In the genomic region with DNA sequence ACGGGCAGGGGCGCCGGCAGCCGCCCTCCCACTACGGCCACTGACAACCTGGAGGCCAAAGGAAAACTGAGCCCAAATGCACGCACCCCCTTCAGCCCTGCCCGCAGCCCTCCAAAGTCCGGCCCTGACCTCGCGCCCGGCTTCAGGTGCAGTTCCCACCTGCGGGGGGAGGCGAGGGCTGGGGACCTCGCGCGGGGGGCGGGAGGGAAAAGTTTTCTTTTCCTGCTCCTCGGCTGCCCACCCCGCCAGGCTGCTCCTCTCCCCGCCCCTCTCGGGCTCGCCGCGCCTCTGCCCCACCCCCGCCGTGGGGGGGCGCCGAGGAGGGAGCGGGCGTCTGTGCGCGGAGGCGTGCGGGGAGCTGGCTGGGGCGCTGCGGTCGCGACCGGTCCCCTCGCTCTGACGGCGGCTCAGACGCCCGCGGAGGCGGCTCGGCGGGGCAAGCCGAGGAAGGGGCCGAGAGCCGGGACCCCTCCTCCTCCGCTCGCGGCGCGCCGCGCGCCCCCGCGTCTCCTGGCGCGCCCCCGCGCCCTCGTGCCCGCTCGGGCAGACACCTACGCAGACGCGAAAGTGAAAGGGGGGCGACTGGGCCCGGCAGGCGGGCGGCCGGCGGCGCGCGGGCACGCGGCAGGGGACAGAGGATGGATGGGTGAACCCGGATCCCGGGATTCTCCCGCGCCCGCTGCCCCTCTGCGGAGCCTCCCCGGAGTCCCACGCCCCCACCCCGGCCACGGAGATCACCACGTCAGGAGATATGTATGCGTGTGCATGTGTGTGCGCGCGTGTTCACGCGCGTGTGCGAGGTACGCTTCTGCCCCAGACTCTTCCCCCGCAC, we compare ENCODE assay signal across 8 cellular contexts. TPM values are rescaled to one million over a fixed set of nuclear protein-coding genes. Genes with fewer than 3 reads are reported as not detected.
A peak's percentile ranks its signal among the peaks of the same experiment; 100 is the strongest.
DNase-seq lines count a peak whose midpoint lies in the region; ATAC-seq, FAIRE-seq and TF ChIP-seq lines count a peak whose summit lies in the region.

No MANE protein-coding gene starts in this region.

- intact Hi-C loops in K562 (cut with micrococcal nuclease), result no loop called here

- H3K79me2 ChIP-seq in K562 (ENCODE audit: control insufficient read depth, insufficient read depth, low read length), result no peaks in the 10 kb centered on the region

- no peak overlapping the region; the same call in 1 of the 2 replicates for H3K4me2 ChIP-seq in K562 (ENCODE audit: insufficient read depth, low read length)

- DNase-seq in Ammon's horn (ENCODE audit: low spot score) (peak; percentile 64), T-helper 2 cell (peak; percentile 18 to 78 (median 65)), K562 (ENCODE audit: extremely low read depth in 1 of 4, low spot score in 3 of 4) (peak; percentile 15 to 46 (median 37)), iPS-NIHi7 (ENCODE audit: extremely low spot score) (peak; percentile 70), superior temporal gyrus (ENCODE audit: extremely low spot score) (no peak), NCI-H446 treated with DMSO at 0.1 percent for 48 hours (lab: John Stamatoyannopoulos, UW) (no peak)

- TF ChIP-seq RAD21 in K562 (CRISPR knock-in tag; conservative IDR thresholded peaks at IDR 0.05 in 1 of 2, IDR thresholded peaks at IDR 0.05 in 1 of 2), result no peak

- TF ChIP-seq CTCF in K562 (IDR thresholded peaks at IDR 0.05 in 2 of 3, conservative IDR thresholded peaks at IDR 0.05 in 1 of 3; ENCODE audit: insufficient read depth in 2 of 3, low read depth in 1 of 3, low read length in 3 of 3), result no peak

- H3K9ac ChIP-seq in K562 (ENCODE audit: insufficient read depth in 1 of 2, low read depth in 2 of 2, low read length in 2 of 2), result no peak overlapping the region; a peak in 1 of 4 replicates

- no peaks in the 10 kb centered on the region for H3K9me3 ChIP-seq in K562 (replicated peaks; ENCODE audit: control insufficient read depth, insufficient read depth, low read depth, low read length)

- FAIRE-seq in K562 (lab: Jason Lieb, UNC), result no peak

- no peak for TF ChIP-seq POLR2A in K562 (conservative IDR thresholded peaks at IDR 0.05)

- no TSS peak for BruUV-seq in K562 (replicated peaks; lab: Mats Ljungman, UMichigan)

- H3K27me3 ChIP-seq in K562 (ENCODE audit: control insufficient read depth in 2 of 2, insufficient read depth in 2 of 2, low read length in 2 of 2), result peaks cover 0 to 8% of the 10 kb centered on the region in 2 experiments; a peak in 1 of 5 replicates

- no peak overlapping the region for H3K27ac ChIP-seq in K562 (ENCODE audit: extremely low read depth, low read depth, low read length)
- H3K27ac ChIP-seq in skin epidermis, result peak overlapping the region in 16 of 21 experiments; percentile 11 to 96 (median 71)

- TF ChIP-seq EP300 in K562 (IDR thresholded peaks at IDR 0.05; ENCODE audit: low read length), result no peak

- WGBS in K562 (ENCODE audit: insufficient coverage, low coverage, missing lambda C conversion rate), result 3% methylated on average over 9 of the region's 103 CpGs

- no peaks in the 10 kb centered on the region for H4K20me1 ChIP-seq in K562 (replicated peaks; ENCODE audit: control insufficient read depth, insufficient read depth, low read length)

- no peaks in the 10 kb centered on the region for H3K9me1 ChIP-seq in K562 (ENCODE audit: control insufficient read depth, insufficient read depth, low read length)

- CTCF ChIA-PET in K562 (lab: Yijun Ruan, JAX; ENCODE audit: low intra/inter-chr PET ratio), result no interaction called here

- in situ Hi-C loops in K562 (cut with MboI), result no loop called here

- POLR2A ChIA-PET in K562 (lab: Yijun Ruan, JAX), result no interaction called here

- no peak overlapping the region for H2AFZ ChIP-seq in K562 (ENCODE audit: low read depth, low read length)

- no peaks in the 10 kb centered on the region for H3K36me3 ChIP-seq in K562 (ENCODE audit: control insufficient read depth, insufficient read depth, low read length)

- ATAC-seq in GM21390 (IDR thresholded peaks at IDR 0.05; ENCODE audit: unreplicated experiment) (peak; percentile 14), K562 (peak; percentile 35)

- H3K4me1 ChIP-seq in K562 (replicated peaks in 1 of 2; ENCODE audit: control insufficient read depth in 2 of 2, insufficient read depth in 2 of 2, low read length in 2 of 2), result peaks cover 0 to 34% of the 10 kb centered on the region in 2 experiments; a peak in 2 of 5 replicates

- H3K4me3 ChIP-seq in K562, result peak overlapping the region; percentile 27
- H3K4me3 ChIP-seq in skin epidermis, result peak overlapping the region; percentile 67 to 85 (median 73)

TF ChIP-seq in K562, 482 proteins besides CTCF, POLR2A, EP300 and RAD21 (continues in another document):
- no peak for TF ChIP-seq SMARCB1 (IDR thresholded peaks at IDR 0.05; ENCODE audit: insufficient read length, low read depth)
- TF ChIP-seq, protein P1, sequence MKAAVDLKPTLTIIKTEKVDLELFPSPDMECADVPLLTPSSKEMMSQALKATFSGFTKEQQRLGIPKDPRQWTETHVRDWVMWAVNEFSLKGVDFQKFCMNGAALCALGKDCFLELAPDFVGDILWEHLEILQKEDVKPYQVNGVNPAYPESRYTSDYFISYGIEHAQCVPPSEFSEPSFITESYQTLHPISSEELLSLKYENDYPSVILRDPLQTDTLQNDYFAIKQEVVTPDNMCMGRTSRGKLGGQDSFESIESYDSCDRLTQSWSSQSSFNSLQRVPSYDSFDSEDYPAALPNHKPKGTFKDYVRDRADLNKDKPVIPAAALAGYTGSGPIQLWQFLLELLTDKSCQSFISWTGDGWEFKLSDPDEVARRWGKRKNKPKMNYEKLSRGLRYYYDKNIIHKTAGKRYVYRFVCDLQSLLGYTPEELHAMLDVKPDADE (conservative IDR thresholded peaks at IDR 0.05; ENCODE audit: control insufficient read depth, low read depth, low read length), result 0 out of 2 replicates have a peak, but pooled peaks have one; percentile 26
- TF ChIP-seq, protein P2, sequence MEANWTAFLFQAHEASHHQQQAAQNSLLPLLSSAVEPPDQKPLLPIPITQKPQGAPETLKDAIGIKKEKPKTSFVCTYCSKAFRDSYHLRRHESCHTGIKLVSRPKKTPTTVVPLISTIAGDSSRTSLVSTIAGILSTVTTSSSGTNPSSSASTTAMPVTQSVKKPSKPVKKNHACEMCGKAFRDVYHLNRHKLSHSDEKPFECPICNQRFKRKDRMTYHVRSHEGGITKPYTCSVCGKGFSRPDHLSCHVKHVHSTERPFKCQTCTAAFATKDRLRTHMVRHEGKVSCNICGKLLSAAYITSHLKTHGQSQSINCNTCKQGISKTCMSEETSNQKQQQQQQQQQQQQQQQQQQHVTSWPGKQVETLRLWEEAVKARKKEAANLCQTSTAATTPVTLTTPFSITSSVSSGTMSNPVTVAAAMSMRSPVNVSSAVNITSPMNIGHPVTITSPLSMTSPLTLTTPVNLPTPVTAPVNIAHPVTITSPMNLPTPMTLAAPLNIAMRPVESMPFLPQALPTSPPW (CRISPR knock-in tag; IDR thresholded peaks at IDR 0.05), result peak; percentile 54; the same call in 1 of the 2 replicates
- TF ChIP-seq ZNF717 (CRISPR knock-in tag; IDR thresholded peaks at IDR 0.05), result no peak
- TF ChIP-seq, protein P3, sequence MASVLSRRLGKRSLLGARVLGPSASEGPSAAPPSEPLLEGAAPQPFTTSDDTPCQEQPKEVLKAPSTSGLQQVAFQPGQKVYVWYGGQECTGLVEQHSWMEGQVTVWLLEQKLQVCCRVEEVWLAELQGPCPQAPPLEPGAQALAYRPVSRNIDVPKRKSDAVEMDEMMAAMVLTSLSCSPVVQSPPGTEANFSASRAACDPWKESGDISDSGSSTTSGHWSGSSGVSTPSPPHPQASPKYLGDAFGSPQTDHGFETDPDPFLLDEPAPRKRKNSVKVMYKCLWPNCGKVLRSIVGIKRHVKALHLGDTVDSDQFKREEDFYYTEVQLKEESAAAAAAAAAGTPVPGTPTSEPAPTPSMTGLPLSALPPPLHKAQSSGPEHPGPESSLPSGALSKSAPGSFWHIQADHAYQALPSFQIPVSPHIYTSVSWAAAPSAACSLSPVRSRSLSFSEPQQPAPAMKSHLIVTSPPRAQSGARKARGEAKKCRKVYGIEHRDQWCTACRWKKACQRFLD (CRISPR knock-in tag; IDR thresholded peaks at IDR 0.05), result no peak
- TF ChIP-seq, protein P4, sequence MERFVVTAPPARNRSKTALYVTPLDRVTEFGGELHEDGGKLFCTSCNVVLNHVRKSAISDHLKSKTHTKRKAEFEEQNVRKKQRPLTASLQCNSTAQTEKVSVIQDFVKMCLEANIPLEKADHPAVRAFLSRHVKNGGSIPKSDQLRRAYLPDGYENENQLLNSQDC (CRISPR knock-in tag; IDR thresholded peaks at IDR 0.05), result no peak
- TF ChIP-seq CHD4 (IDR thresholded peaks at IDR 0.05; ENCODE audit: insufficient read depth, insufficient replicate concordance, low read depth, low read length, poor library complexity, severe bottlenecking), result no peak
- TF ChIP-seq, protein P5, sequence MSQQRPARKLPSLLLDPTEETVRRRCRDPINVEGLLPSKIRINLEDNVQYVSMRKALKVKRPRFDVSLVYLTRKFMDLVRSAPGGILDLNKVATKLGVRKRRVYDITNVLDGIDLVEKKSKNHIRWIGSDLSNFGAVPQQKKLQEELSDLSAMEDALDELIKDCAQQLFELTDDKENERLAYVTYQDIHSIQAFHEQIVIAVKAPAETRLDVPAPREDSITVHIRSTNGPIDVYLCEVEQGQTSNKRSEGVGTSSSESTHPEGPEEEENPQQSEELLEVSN (IDR thresholded peaks at IDR 0.05; ENCODE audit: borderline replicate concordance in 1 of 2, extremely low read depth in 1 of 2, insufficient read depth in 1 of 2, insufficient read length in 1 of 2, low read depth in 1 of 2, low read length in 1 of 2, poor library complexity in 1 of 2, severe bottlenecking in 1 of 2), result peak in 1 of 2 experiments; percentile 29

RNA-seq across cellular contexts. Expression of a gene that starts 3.1 kb away (rescaled TPM):
- total RNA-seq in K562 (2011; cell fraction: chromatin; rRNA removed; ENCODE audit: low replicate concordance), result 0.62 and 1.2 TPM in 2 replicates
- total RNA-seq in K562 (2011; cell fraction: nucleolus; rRNA removed), result 0.17 and 0.66 TPM in 2 replicates
- 0.46 and 0.73 TPM in 2 replicates for total RNA-seq in K562 (2011; cell fraction: nucleoplasm; rRNA removed)
- total RNA-seq in K562 (2014; rRNA removed) (0.05 and 0.16 TPM in 2 replicates), K562 (2014; rRNA removed; fragmentation: Illumina TruSeq; extraction: Trizol) (0.03 and 0.18 TPM in 2 replicates), K562 (2015; rRNA removed; fragmentation: Illumina TruSeq; extraction: Trizol) (0.15 and 0.18 TPM in 2 replicates), K562 (2021) (0.13 and 0.16 TPM in 2 replicates)
- polyA plus RNA-seq in K562 (2011; rRNA removed) (0.14 and 0.28 TPM in 2 replicates), K562 (2014; fragmentation: Illumina TruSeq; extraction: Trizol) (0.06 and 0.16 TPM in 2 replicates), K562 (2014; fragmentation: Nextera tagmentation; extraction: Ambion mirVana) (under 1 TPM in 1 of 2 experiments, not detected in 1; 0.01 TPM), K562 (2014; rRNA removed) (0.51 TPM in 1 of 2 replicates, not detected in the other)
- 0.03 and 0.21 TPM in 2 replicates for polyA plus RNA-seq in K562 (2011; cell fraction: cytosol; rRNA removed)
- polyA plus RNA-seq in K562 (2011; cell fraction: nucleus; rRNA removed), result 0.26 and 0.51 TPM in 2 replicates
- polyA plus RNA-seq in K562 (2012), result 0.07 and 0.24 TPM in 2 replicates
- 0.54 and 0.63 TPM in 2 replicates for polyA minus RNA-seq in K562 (2011; rRNA and poly(A)+ RNA removed)
- not detected in 2 replicates for polyA minus RNA-seq in K562 (2011; cell fraction: cytosol; rRNA and poly(A)+ RNA removed)
- 0.67 and 2.1 TPM in 2 replicates for polyA minus RNA-seq in K562 (2011; cell fraction: nucleus; rRNA and poly(A)+ RNA removed)

Comparison
In these comparisons a context has a peak if more than half of its experiments do, and no peak if none do; other contexts are left out.
1. DNase-seq: peak in Ammon's horn (single experiment), T-helper 2 cell (5 of 5), K562 (4 of 4) and iPS-NIHi7 (single experiment); none in superior temporal gyrus (single experiment) and NCI-H446 treated with DMSO at 0.1 percent for 48 hours (single experiment).